In the genomic region with DNA sequence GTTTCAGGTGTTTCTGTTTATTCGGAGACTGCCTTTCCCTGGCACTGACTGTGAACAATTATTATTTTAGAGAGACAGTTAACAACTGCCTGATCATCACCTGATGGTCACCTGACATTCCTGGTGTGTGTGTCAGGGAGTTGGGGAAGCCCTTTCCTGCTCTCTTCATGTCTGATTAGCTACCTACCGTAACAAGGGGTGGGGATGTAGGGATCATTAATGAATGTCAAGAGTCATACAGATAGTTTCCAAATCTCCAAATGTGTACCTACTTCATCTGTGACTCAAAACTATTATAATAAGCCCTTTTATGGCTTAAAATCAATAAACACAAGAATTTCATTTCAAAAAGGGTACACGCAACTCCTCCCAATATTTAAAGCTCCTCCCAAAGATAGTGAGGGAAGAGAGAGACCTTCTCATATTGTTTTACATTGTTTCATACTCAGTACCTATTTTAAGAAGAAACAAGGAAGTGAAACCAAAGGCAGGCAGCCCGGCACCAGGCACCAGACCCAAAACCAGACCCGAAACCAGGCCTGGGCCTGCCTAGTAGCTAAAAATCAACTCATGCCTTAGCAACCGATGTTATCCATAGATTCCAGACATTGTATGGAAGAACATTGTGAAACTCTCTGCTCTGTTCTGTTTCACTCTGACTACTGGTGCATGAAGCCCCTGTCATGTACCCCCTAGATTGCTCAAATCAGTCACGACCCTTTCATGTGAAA, we compare ENCODE assay signal across 9 cellular contexts.
DNase-seq lines count a peak whose midpoint lies in the region; ATAC-seq and TF ChIP-seq lines count a peak whose summit lies in the region.
"Had no signal": no experiment of that assay in that cellular context is flagged by ENCODE, and none has a peak within 500 bp of the region (broad histone marks: within the 10 kb centered on the region; RNA-seq: fewer than 3 reads in every experiment).

No MANE protein-coding gene starts in this region.

- peaks cover 3% of the 10 kb centered on the region for H3K36me3 Mint-ChIP-seq in nephron progenitor cell (ENCODE audit: low read depth)

- peak overlapping the region; percentile 75; the same call in 1 of the 2 replicates for H3K4me2 ChIP-seq in MM.1S (ENCODE audit: low read depth, low read length)

- H3K27ac ChIP-seq in MM.1S (ENCODE audit: low read length), result peak overlapping the region; percentile 86
- no peak overlapping the region for H3K27ac ChIP-seq in gastrocnemius medialis

- no peaks in the 10 kb centered on the region for H3K4me1 Mint-ChIP-seq in nephron progenitor cell

- no peaks in the 10 kb centered on the region for H3K9me3 Mint-ChIP-seq in nephron progenitor cell

- no peak overlapping the region for H2AFZ ChIP-seq in MM.1S (ENCODE audit: low read length)

- no peaks in the 10 kb centered on the region for H3K9me2 ChIP-seq in MM.1S (replicated peaks; ENCODE audit: insufficient read depth, low read length)

- in situ Hi-C loops in gastrocnemius medialis (cut with MboI; ENCODE audit: low sequenced_read_pairs in 4 of 4), result no loop called here

- H3K27ac Mint-ChIP-seq in nephron progenitor cell, result peak overlapping the region; percentile 83
- H3K27ac Mint-ChIP-seq: progenitor cell of endocrine pancreas had no signal

- intact Hi-C loops in gastrocnemius medialis (cut with DNase I; ENCODE audit: low total_unique reads), result no loop called here

- TF ChIP-seq POLR2A in gastrocnemius medialis (IDR thresholded peaks at IDR 0.05), result no peak

- H3K36me3 ChIP-seq in MM.1S (replicated peaks; ENCODE audit: insufficient read depth, low read length) (no peaks in the 10 kb centered on the region), gastrocnemius medialis (no peaks in the 10 kb centered on the region)

- ATAC-seq in GM19023 (IDR thresholded peaks at IDR 0.05; ENCODE audit: unreplicated experiment) (peak; percentile 54), HG02763 (IDR thresholded peaks at IDR 0.05; ENCODE audit: unreplicated experiment) (peak; percentile 55), gastrocnemius medialis (no peak)

- H3K9me3 ChIP-seq in MM.1S (replicated peaks; ENCODE audit: insufficient read depth, low read length), result no peaks in the 10 kb centered on the region
- H3K9me3 ChIP-seq in gastrocnemius medialis, result no peaks in the 10 kb centered on the region

- H3K79me2 ChIP-seq in MM.1S (ENCODE audit: low read length), result peaks cover 2% of the 10 kb centered on the region; the same call in 1 of the 2 replicates

- TF ChIP-seq CTCF in MM.1S (IDR thresholded peaks at IDR 0.05; ENCODE audit: low read length) (no peak), nephron progenitor cell (IDR thresholded peaks at IDR 0.05) (no peak), gastrocnemius medialis (IDR thresholded peaks at IDR 0.05 in 4 of 5, conservative IDR thresholded peaks at IDR 0.05 in 1 of 5) (no peak)

- H4K20me1 ChIP-seq in MM.1S (ENCODE audit: insufficient read depth, low read length), result no peaks in the 10 kb centered on the region

- peak overlapping the region; percentile 48 for H3K4me3 ChIP-seq in MM.1S (ENCODE audit: low read length)
- no peak overlapping the region for H3K4me3 ChIP-seq in gastrocnemius medialis

- H3K4me1 ChIP-seq in MM.1S (ENCODE audit: low read length) (peaks cover 37% of the 10 kb centered on the region), gastrocnemius medialis (no peaks in the 10 kb centered on the region)

- H3F3A ChIP-seq in MM.1S (ENCODE audit: insufficient read depth, low read length), result peaks cover 20% of the 10 kb centered on the region

- DNase-seq in MM.1S, result peak; percentile 69
- no peak for DNase-seq in nephron progenitor cell
- DNase-seq in mucosa of gallbladder (ENCODE audit: low spot score), result no peak
- no peak for DNase-seq in GM19238 (ENCODE audit: insufficient read length, low spot score)
- DNase-seq in gastrocnemius medialis, result no peak
- no peak for DNase-seq in NCI-H1105 treated with DMSO at 0.1 percent for 48 hours (lab: John Stamatoyannopoulos, UW)

- no peaks in the 10 kb centered on the region for H3K27me3 ChIP-seq in MM.1S (replicated peaks; ENCODE audit: insufficient read depth, low read length)
- H3K27me3 ChIP-seq in gastrocnemius medialis, result no peaks in the 10 kb centered on the region

- H3K27me3 Mint-ChIP-seq in nephron progenitor cell (ENCODE audit: low read depth, poor library complexity), result peaks cover 2% of the 10 kb centered on the region

- no peak overlapping the region for H3K4me3 Mint-ChIP-seq in nephron progenitor cell

- H3K9ac ChIP-seq in MM.1S (ENCODE audit: low read length), result peak overlapping the region; percentile 70

Comparison
In these comparisons a context has a peak if more than half of its experiments do, and no peak if none do; other contexts are left out.
1. ATAC-seq: peak in GM19023 (single experiment) and HG02763 (single experiment); none in gastrocnemius medialis (0 of 2).